18 cellular contexts compared by ENCODE assay signal in genomic region chr19:1182068-1182467, GRCh38. TPM values are rescaled to one million over a fixed set of nuclear protein-coding genes. Genes with fewer than 3 reads are reported as not detected.
DNase-seq lines count a peak whose midpoint lies in the region; ATAC-seq and TF ChIP-seq lines count a peak whose summit lies in the region.
"Had no signal": no experiment of that assay in that cellular context is flagged by ENCODE, and none has a peak within 500 bp of the region (broad histone marks: within the 10 kb centered on the region; RNA-seq: fewer than 3 reads in every experiment).

No MANE protein-coding gene starts in this region.

- H3K9me3 ChIP-seq in trophoblast cell (ENCODE audit: insufficient read depth, low read depth, low read length) = no peaks in the 10 kb centered on the region
- H3K9me3 ChIP-seq: sigmoid colon had no signal

- H3K4me3 Mint-ChIP-seq in activated B cell treated with CpG ODN at 0.5 μM for 24 hours = no peak overlapping the region
- H3K4me3 Mint-ChIP-seq in glutamatergic neuron (ENCODE audit: unreplicated experiment) = peak overlapping the region; percentile 55
- H3K4me3 Mint-ChIP-seq in T-helper 2 cell treated with Interferon-gamma antibody and Interleukin-4, amounts not matched to agents 5 μg/mL and 100 μg/mL, for 36 hours = no peak overlapping the region
- H3K4me3 Mint-ChIP-seq: activated naive CD8-positive, alpha-beta T cell treated with anti-CD3 and anti-CD28 coated beads, Interleukin-2, amount 10 ng/mL, durations not matched to agents 7 days and 5 days had no signal

- H3K36me3 Mint-ChIP-seq in activated B cell treated with CpG ODN at 0.5 μM for 24 hours (ENCODE audit: low read depth) (no peaks in the 10 kb centered on the region), glutamatergic neuron (ENCODE audit: unreplicated experiment) (no peaks in the 10 kb centered on the region)
- H3K36me3 Mint-ChIP-seq in T-helper 2 cell treated with Interferon-gamma antibody and Interleukin-4, amounts not matched to agents 5 μg/mL and 100 μg/mL, for 36 hours (ENCODE audit: low read depth) = no peaks in the 10 kb centered on the region
- H3K36me3 Mint-ChIP-seq: activated naive CD8-positive, alpha-beta T cell treated with anti-CD3 and anti-CD28 coated beads, Interleukin-2, amount 10 ng/mL, durations not matched to agents 7 days and 5 days had no signal

- no peak overlapping the region for H3K23ac ChIP-seq in trophoblast cell (ENCODE audit: low read length)

- H3K79me1 ChIP-seq in trophoblast cell (ENCODE audit: low read length) = peaks cover 24% of the 10 kb centered on the region

- H2AK5ac ChIP-seq in trophoblast cell (ENCODE audit: low read length) = peak overlapping the region; percentile 2

- no peak overlapping the region for H3K9ac ChIP-seq in trophoblast cell (ENCODE audit: low read length)

- WGBS in trophoblast cell (ENCODE audit: extremely low coverage, insufficient coverage, insufficient read length) = no CpG with 5 or more reads among the region's 10 CpGs

- DNase-seq in activated B cell treated with CpG ODN at 0.5 μM for 24 hours (no peak), glutamatergic neuron (no peak), trophoblast cell (no peak), NCI-H748 treated with DMSO at 0.1 percent for 48 hours (lab: John Stamatoyannopoulos, UW) (no peak), DMS 273 treated with DMSO at 0.1 percent for 48 hours (lab: John Stamatoyannopoulos, UW) (no peak), head of caudate nucleus (no peak)
- no peak for DNase-seq in T-helper 2 cell treated with Interferon-gamma antibody and Interleukin-4, amounts not matched to agents 5 μg/mL and 100 μg/mL, for 36 hours (ENCODE audit: low spot score)
- DNase-seq: ACHN; activated CD4-positive, alpha-beta T cell treated with anti-CD3 and anti-CD28 coated beads for 48 hours; activated naive CD8-positive, alpha-beta T cell treated with anti-CD3 and anti-CD28 coated beads, Interleukin-2, amount 10 ng/mL, durations not matched to agents 7 days and 5 days; activated T-cell treated with anti-CD3 and anti-CD28 coated beads for 4 hours; central memory CD4-positive, alpha-beta T cell; NCI-H1092; SHP77 treated with DMSO at 0.1 percent for 48 hours; sigmoid colon; stimulated activated CD4-positive, alpha-beta T cell treated with anti-CD3 and anti-CD28 coated beads, Interleukin-2, amount 100 ng/mL, for 48 hours had no signal

- H3K4me2 ChIP-seq in trophoblast cell (ENCODE audit: low read length) = peak overlapping the region; percentile 2

- H3K9me3 Mint-ChIP-seq in activated B cell treated with CpG ODN at 0.5 μM for 24 hours (no peaks in the 10 kb centered on the region), glutamatergic neuron (ENCODE audit: unreplicated experiment) (peaks cover 10% of the 10 kb centered on the region)
- H3K9me3 Mint-ChIP-seq in T-helper 2 cell treated with Interferon-gamma antibody and Interleukin-4, amounts not matched to agents 5 μg/mL and 100 μg/mL, for 36 hours = no peaks in the 10 kb centered on the region
- H3K9me3 Mint-ChIP-seq: activated naive CD8-positive, alpha-beta T cell treated with anti-CD3 and anti-CD28 coated beads, Interleukin-2, amount 10 ng/mL, durations not matched to agents 7 days and 5 days had no signal

- peak overlapping the region; percentile 20 for H2BK12ac ChIP-seq in trophoblast cell (ENCODE audit: low read length)

- H3K27ac Mint-ChIP-seq in activated B cell treated with CpG ODN at 0.5 μM for 24 hours (peak overlapping the region; percentile 41), glutamatergic neuron (ENCODE audit: unreplicated experiment) (peak overlapping the region; percentile 62)
- H3K27ac Mint-ChIP-seq in T-helper 2 cell treated with Interferon-gamma antibody and Interleukin-4, amounts not matched to agents 5 μg/mL and 100 μg/mL, for 36 hours = no peak overlapping the region

- no peak overlapping the region for H3K4ac ChIP-seq in trophoblast cell (ENCODE audit: low read depth, low read length)

- H3K14ac ChIP-seq in trophoblast cell (ENCODE audit: low read length) = peak overlapping the region; percentile 32

- H3K4me3 ChIP-seq in trophoblast cell (ENCODE audit: low read depth, low read length) = no peak overlapping the region
- H3K4me3 ChIP-seq: lung, sigmoid colon had no signal

- peak overlapping the region; percentile 9 for H2BK120ac ChIP-seq in trophoblast cell (ENCODE audit: insufficient read depth, low read length, poor library complexity)

- no peak overlapping the region for H4K12ac ChIP-seq in trophoblast cell (ENCODE audit: low read depth, low read length)

- H3K36me3 ChIP-seq in trophoblast cell (ENCODE audit: control insufficient read depth in 1 of 2, insufficient read depth in 2 of 2, low read length in 2 of 2) = no peaks in the 10 kb centered on the region
- H3K36me3 ChIP-seq: sigmoid colon had no signal

- H3K27ac ChIP-seq in C4-2B (peak overlapping the region; percentile 83), trophoblast cell (ENCODE audit: low read depth, low read length) (peak overlapping the region; percentile 45)
- H3K27ac ChIP-seq: sigmoid colon had no signal

- no peaks in the 10 kb centered on the region for H3K79me2 ChIP-seq in trophoblast cell (ENCODE audit: control insufficient read depth, insufficient read depth, low read length, poor library complexity)

- H3K18ac ChIP-seq in trophoblast cell (ENCODE audit: low read length) = peak overlapping the region; percentile 12

- intact Hi-C loops in activated B cell treated with CpG ODN at 0.5 μM for 24 hours (cut with micrococcal nuclease) (no loop called here), head of caudate nucleus (cut with DNase I) (loop anchor here (10.0 kb wide), 1 partner anchor 167 kb away; no protein-coding TSS in a partner anchor)

- peaks cover 29 to 31% of the 10 kb centered on the region in 2 experiments for H3K4me1 ChIP-seq in trophoblast cell (ENCODE audit: control insufficient read depth in 1 of 2, insufficient read depth in 2 of 2, low read length in 2 of 2)

- no peak for TF ChIP-seq CTCF in C4-2B (conservative IDR thresholded peaks at IDR 0.05)
- TF ChIP-seq CTCF in activated B cell treated with CpG ODN at 0.5 μM for 24 hours (IDR thresholded peaks at IDR 0.05) = no peak
- TF ChIP-seq CTCF in glutamatergic neuron (IDR thresholded peaks at IDR 0.05; ENCODE audit: partially characterized antibody, unreplicated experiment) = no peak

- no peak for ATAC-seq in activated B cell treated with CpG ODN at 0.5 μM for 24 hours (ENCODE audit: low read depth)

- H3K27me3 Mint-ChIP-seq in activated B cell treated with CpG ODN at 0.5 μM for 24 hours (no peaks in the 10 kb centered on the region), glutamatergic neuron (ENCODE audit: unreplicated experiment) (peaks cover 6% of the 10 kb centered on the region)
- peaks cover 4% of the 10 kb centered on the region for H3K27me3 Mint-ChIP-seq in T-helper 2 cell treated with Interferon-gamma antibody and Interleukin-4, amounts not matched to agents 5 μg/mL and 100 μg/mL, for 36 hours (ENCODE audit: low read depth)

- peak overlapping the region; percentile 34 for H2BK5ac ChIP-seq in trophoblast cell (ENCODE audit: low read depth, low read length, poor library complexity)

- CTCF ChIA-PET in activated B cell treated with CpG ODN at 0.5 μM for 24 hours (lab: Charles Lee) = interaction anchor here (0.6 kb wide), 1 partner anchor 28 kb away, joined by 3 read pairs; no protein-coding TSS in a partner anchor

- POLR2A ChIA-PET in activated B cell treated with CpG ODN at 0.5 μM for 24 hours (lab: Charles Lee) = no interaction called here

- peak overlapping the region; percentile 5 for H4K8ac ChIP-seq in trophoblast cell (ENCODE audit: low read depth, low read length)

- H3K27me3 ChIP-seq in trophoblast cell (ENCODE audit: insufficient read depth, low read length) = no peaks in the 10 kb centered on the region

- peak overlapping the region; percentile 52 for H4K91ac ChIP-seq in trophoblast cell (ENCODE audit: low read depth, low read length)

- peaks cover 13% of the 10 kb centered on the region for H3K4me1 Mint-ChIP-seq in activated B cell treated with CpG ODN at 0.5 μM for 24 hours
- H3K4me1 Mint-ChIP-seq in glutamatergic neuron (ENCODE audit: low read depth, unreplicated experiment) = peaks cover 6% of the 10 kb centered on the region
- H3K4me1 Mint-ChIP-seq in T-helper 2 cell treated with Interferon-gamma antibody and Interleukin-4, amounts not matched to agents 5 μg/mL and 100 μg/mL, for 36 hours (ENCODE audit: low read depth) = peaks cover 11% of the 10 kb centered on the region

- no peak overlapping the region for H2AFZ ChIP-seq in trophoblast cell (ENCODE audit: insufficient read depth, low read length, poor library complexity)

RNA-seq across cellular contexts. Expression of gene SBNO2, which starts 8.0 kb away (rescaled TPM):
- total RNA-seq in activated B cell treated with CpG ODN at 0.5 μM for 24 hours (111 and 127 TPM in 2 replicates), glutamatergic neuron (ENCODE audit: unreplicated experiment) (65.5 TPM)
- 21.2 and 22.5 TPM in 2 replicates for polyA plus RNA-seq in trophoblast cell (2013)

RNA-seq across cellular contexts. Expression of gene STK11, which starts 23.5 kb away (rescaled TPM):
- total RNA-seq in activated B cell treated with CpG ODN at 0.5 μM for 24 hours (62.0 and 67.6 TPM in 2 replicates), glutamatergic neuron (ENCODE audit: unreplicated experiment) (48.2 TPM)
- polyA plus RNA-seq in trophoblast cell (2013) = 32.9 and 33.1 TPM in 2 replicates

RNA-seq across cellular contexts. Expression of gene CBARP, which starts 55.7 kb away (rescaled TPM):
- total RNA-seq in activated B cell treated with CpG ODN at 0.5 μM for 24 hours = 0.29 and 0.64 TPM in 2 replicates
- 74.7 TPM for total RNA-seq in glutamatergic neuron (ENCODE audit: unreplicated experiment)
- polyA plus RNA-seq in trophoblast cell (2013) = 3.7 and 4.2 TPM in 2 replicates

RNA-seq across cellular contexts. Expression of gene ATP5F1D, which starts 59.5 kb away (rescaled TPM):
- total RNA-seq in activated B cell treated with CpG ODN at 0.5 μM for 24 hours (172 and 185 TPM in 2 replicates), glutamatergic neuron (ENCODE audit: unreplicated experiment) (129 TPM)
- polyA plus RNA-seq in trophoblast cell (2013) = 106 and 107 TPM in 2 replicates

Comparison
In these comparisons a context has a peak if more than half of its experiments do, and no peak if none do; other contexts are left out.
1. RNA of gene CBARP, which starts 55.7 kb away (total RNA-seq): 74.7 TPM in glutamatergic neuron (single experiment); 0.29 to 0.64 TPM in activated B cell treated with CpG ODN at 0.5 μM for 24 hours; every median in the first group is over 10 times any median in the second.